ENCODE assay signal across 1 cellular context in the genomic region with DNA sequence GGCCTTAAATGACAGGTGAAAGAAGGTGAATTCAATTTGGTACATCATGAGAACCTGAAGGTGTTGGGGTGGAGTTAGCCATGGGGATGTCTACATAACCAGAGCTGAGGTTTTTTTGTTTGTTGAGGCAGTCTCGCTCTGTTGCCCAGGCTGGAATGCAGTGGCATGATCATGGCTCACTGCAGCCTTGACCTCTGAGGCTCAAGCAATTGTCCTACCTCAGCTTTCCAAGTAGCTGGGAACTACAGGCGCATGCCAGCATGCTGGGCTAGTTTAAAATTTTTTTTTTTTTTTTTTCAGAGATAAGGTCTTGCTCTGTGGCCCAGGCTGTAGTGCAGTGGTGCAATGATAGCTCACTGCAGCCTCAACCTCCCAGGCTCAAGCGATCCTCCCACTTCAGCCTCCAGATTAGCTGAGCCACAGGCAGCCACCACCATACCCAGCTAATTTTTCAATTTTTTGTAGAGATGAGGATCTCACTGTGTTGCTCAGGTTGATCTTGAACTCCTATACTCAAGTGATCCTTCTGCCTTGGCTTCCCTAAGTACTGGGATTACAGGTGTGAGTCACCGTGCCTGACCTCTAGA.
TF ChIP-seq lines count a peak whose summit lies in the region.

No MANE protein-coding gene starts in this region.

TF ChIP-seq in HepG2, 621 proteins besides CTCF, POLR2A, EP300 and RAD21 (continued from another document):
- TF ChIP-seq, protein P1, sequence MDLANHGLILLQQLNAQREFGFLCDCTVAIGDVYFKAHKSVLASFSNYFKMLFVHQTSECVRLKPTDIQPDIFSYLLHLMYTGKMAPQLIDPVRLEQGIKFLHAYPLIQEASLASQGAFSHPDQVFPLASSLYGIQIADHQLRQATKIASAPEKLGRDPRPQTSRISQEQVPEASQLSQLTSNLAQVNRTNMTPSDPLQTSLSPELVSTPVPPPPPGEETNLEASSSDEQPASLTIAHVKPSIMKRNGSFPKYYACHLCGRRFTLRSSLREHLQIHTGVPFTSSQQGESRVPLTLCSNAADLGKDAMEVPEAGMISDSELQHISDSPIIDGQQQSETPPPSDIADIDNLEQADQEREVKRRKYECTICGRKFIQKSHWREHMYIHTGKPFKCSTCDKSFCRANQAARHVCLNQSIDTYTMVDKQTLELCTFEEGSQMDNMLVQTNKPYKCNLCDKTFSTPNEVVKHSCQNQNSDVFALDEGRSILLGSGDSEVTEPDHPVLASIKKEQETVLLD (CRISPR knock-in tag; IDR thresholded peaks at IDR 0.05; ENCODE audit: low read depth) = no peak
- TF ChIP-seq ZNF362 (CRISPR knock-in tag; IDR thresholded peaks at IDR 0.05; ENCODE audit: borderline replicate concordance) (peak; percentile 63), SOX6 (IDR thresholded peaks at IDR 0.05) (no peak), SOX6 (CRISPR knock-in tag; IDR thresholded peaks at IDR 0.05) (peak; percentile 21; the same call in 1 of the 2 replicates), MBNL3 (CRISPR knock-in tag; conservative IDR thresholded peaks at IDR 0.05) (no peak), EED (CRISPR knock-in tag; IDR thresholded peaks at IDR 0.05) (no peak), ZNF121 (CRISPR knock-in tag; IDR thresholded peaks at IDR 0.05) (peak; percentile 89), ZNF784 (CRISPR knock-in tag; IDR thresholded peaks at IDR 0.05; ENCODE audit: borderline replicate concordance) (no peak), HOXD1 (CRISPR knock-in tag; IDR thresholded peaks at IDR 0.05) (no peak), TEAD3 (CRISPR knock-in tag; optimal IDR thresholded peaks at IDR 0.05; ENCODE audit: borderline replicate concordance) (peak; percentile 74), NR2F6 (IDR thresholded peaks at IDR 0.05) (peak; percentile 60), NR2F6 (CRISPR knock-in tag; IDR thresholded peaks at IDR 0.05) (peak; percentile 79), TGIF2 (CRISPR knock-in tag; IDR thresholded peaks at IDR 0.05) (no peak), ARNT2 (CRISPR knock-in tag; IDR thresholded peaks at IDR 0.05; ENCODE audit: low read depth) (no peak)
- TF ChIP-seq, protein P2, sequence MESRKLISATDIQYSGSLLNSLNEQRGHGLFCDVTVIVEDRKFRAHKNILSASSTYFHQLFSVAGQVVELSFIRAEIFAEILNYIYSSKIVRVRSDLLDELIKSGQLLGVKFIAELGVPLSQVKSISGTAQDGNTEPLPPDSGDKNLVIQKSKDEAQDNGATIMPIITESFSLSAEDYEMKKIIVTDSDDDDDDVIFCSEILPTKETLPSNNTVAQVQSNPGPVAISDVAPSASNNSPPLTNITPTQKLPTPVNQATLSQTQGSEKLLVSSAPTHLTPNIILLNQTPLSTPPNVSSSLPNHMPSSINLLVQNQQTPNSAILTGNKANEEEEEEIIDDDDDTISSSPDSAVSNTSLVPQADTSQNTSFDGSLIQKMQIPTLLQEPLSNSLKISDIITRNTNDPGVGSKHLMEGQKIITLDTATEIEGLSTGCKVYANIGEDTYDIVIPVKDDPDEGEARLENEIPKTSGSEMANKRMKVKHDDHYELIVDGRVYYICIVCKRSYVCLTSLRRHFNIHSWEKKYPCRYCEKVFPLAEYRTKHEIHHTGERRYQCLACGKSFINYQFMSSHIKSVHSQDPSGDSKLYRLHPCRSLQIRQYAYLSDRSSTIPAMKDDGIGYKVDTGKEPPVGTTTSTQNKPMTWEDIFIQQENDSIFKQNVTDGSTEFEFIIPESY (CRISPR knock-in tag; IDR thresholded peaks at IDR 0.05) = no peak
